8 cellular contexts compared by ENCODE assay signal in genomic region chr12:22543246-22544037, GRCh38. TPM values are rescaled to one million over a fixed set of nuclear protein-coding genes. Genes with fewer than 3 reads are reported as not detected.
A peak's percentile ranks its signal among the peaks of the same experiment; 100 is the strongest.
DNase-seq lines count a peak whose midpoint lies in the region; ATAC-seq and TF ChIP-seq lines count a peak whose summit lies in the region.

No MANE protein-coding gene starts in this region.

- H3K4me3 Mint-ChIP-seq in IgD-negative memory B cell, result peak overlapping the region; percentile 94 to 98 (median 96)

- ATAC-seq in GM21576 (IDR thresholded peaks at IDR 0.05; ENCODE audit: unreplicated experiment), result peak; percentile 40

- H3K4me1 ChIP-seq in DOHH2 (ENCODE audit: control insufficient read depth, low read length) (peaks cover 25% of the 10 kb centered on the region), ascending aorta (peaks cover 0 to 27% of the 10 kb centered on the region in 2 donors), iPS DF 6.9 (ENCODE audit: control insufficient read depth, insufficient read depth, low read length) (0 out of 2 replicates have a peak, but pooled peaks cover 1% of the 10 kb centered on the region), sigmoid colon (peaks cover 0 to 34% (median 31%) of the 10 kb centered on the region in 4 donors)

- peaks cover 0 to 7% (median 2%) of the 10 kb centered on the region in 3 donors for H3K9me3 Mint-ChIP-seq in IgD-negative memory B cell

- no peak for TF ChIP-seq CTCF in DOHH2 (IDR thresholded peaks at IDR 0.05; ENCODE audit: low read depth, low read length, poor library complexity, severe bottlenecking)
- TF ChIP-seq CTCF in ascending aorta (IDR thresholded peaks at IDR 0.05), result no peak
- TF ChIP-seq CTCF in sigmoid colon (IDR thresholded peaks at IDR 0.05), result no peak

- H3K36me3 Mint-ChIP-seq in IgD-negative memory B cell, result peaks cover 6% of the 10 kb centered on the region

- H3K27ac Mint-ChIP-seq in IgD-negative memory B cell, result peak overlapping the region; percentile 94 to 98 (median 96)

- H3F3A ChIP-seq in DOHH2 (ENCODE audit: control insufficient read depth, insufficient read depth), result peaks cover 2% of the 10 kb centered on the region; the same call in 1 of the 2 replicates

- peak overlapping the region; percentile 97 for H3K4me2 ChIP-seq in DOHH2 (ENCODE audit: low read length)

- peak; percentile 98 for DNase-seq in SW480 (ENCODE audit: low spot score)
- peak in 1 of 2 donors; percentile 68 for DNase-seq in ascending aorta (ENCODE audit: low spot score in 2 of 2)
- DNase-seq in iPS DF 6.9 (ENCODE audit: low read depth, low spot score), result no peak
- peak; percentile 74 for DNase-seq in sigmoid colon
- no peak for DNase-seq in SKM-1 treated with dmso at 0.1 percent for 144 hours (lab: John Stamatoyannopoulos, UW; ENCODE audit: unreplicated experiment)

- no CpG with 5 or more reads among the region's 28 CpGs for WGBS in iPS DF 6.9 (ENCODE audit: insufficient coverage, insufficient read length)
- 1 to 5% methylated on average over 28 of the region's 28 CpGs for WGBS in sigmoid colon, 2 donors

- no peaks in the 10 kb centered on the region for H3K9me2 ChIP-seq in DOHH2 (replicated peaks; ENCODE audit: control insufficient read depth, low read length)

- H3K27me3 ChIP-seq in DOHH2 (ENCODE audit: control insufficient read depth, low read length), result no peaks in the 10 kb centered on the region
- no peaks in the 10 kb centered on the region for H3K27me3 ChIP-seq in ascending aorta
- no peaks in the 10 kb centered on the region for H3K27me3 ChIP-seq in iPS DF 6.9 (ENCODE audit: control insufficient read depth, insufficient read depth, low read length)
- no peaks in the 10 kb centered on the region for H3K27me3 ChIP-seq in sigmoid colon

- H3K4me3 ChIP-seq in DOHH2 (ENCODE audit: low read length) (peak overlapping the region; percentile 99), ascending aorta (peak overlapping the region; percentile 90 to 97), iPS DF 6.9 (ENCODE audit: low read length) (peak overlapping the region; percentile 95), sigmoid colon (peak overlapping the region; percentile 79 to 85 (median 82))

- TF ChIP-seq POLR2A in sigmoid colon (IDR thresholded peaks at IDR 0.05), result no peak

- peaks cover 2% of the 10 kb centered on the region for H3K27me3 Mint-ChIP-seq in IgD-negative memory B cell

- TF ChIP-seq EP300 in sigmoid colon (IDR thresholded peaks at IDR 0.05), result no peak

- intact Hi-C loops in ascending aorta (cut with DNase I) (loop anchor here (1.0 kb wide), 1 partner anchor 82 kb away; the partner anchor contains the start of gene ETNK1), sigmoid colon (cut with DNase I) (loop anchor here (1.0 kb wide), 1 partner anchor 82 kb away; the partner anchor contains the start of gene ETNK1)

- H3K9me3 ChIP-seq in DOHH2 (ENCODE audit: control insufficient read depth, insufficient read depth, low read length), result no peaks in the 10 kb centered on the region
- no peaks in the 10 kb centered on the region for H3K9me3 ChIP-seq in ascending aorta
- H3K9me3 ChIP-seq in iPS DF 6.9 (ENCODE audit: control insufficient read depth, insufficient read depth, low read length), result no peaks in the 10 kb centered on the region
- no peaks in the 10 kb centered on the region for H3K9me3 ChIP-seq in sigmoid colon

- H3K4me1 Mint-ChIP-seq in IgD-negative memory B cell, result peaks cover 36 to 42% (median 41%) of the 10 kb centered on the region in 3 donors

- peaks cover 14% of the 10 kb centered on the region for H3K36me3 ChIP-seq in DOHH2 (ENCODE audit: control insufficient read depth, low read length)
- H3K36me3 ChIP-seq in ascending aorta, result peaks cover 0 to 7% of the 10 kb centered on the region in 2 donors
- no peaks in the 10 kb centered on the region for H3K36me3 ChIP-seq in iPS DF 6.9 (ENCODE audit: control insufficient read depth, insufficient read depth, low read length)
- H3K36me3 ChIP-seq in sigmoid colon, result no peaks in the 10 kb centered on the region

- H3K27ac ChIP-seq in DOHH2 (ENCODE audit: low read depth, low read length) (peak overlapping the region; percentile 74), ascending aorta (peak overlapping the region; percentile 87 to 93), iPS DF 6.9 (ENCODE audit: low read length) (no peak overlapping the region), sigmoid colon (peak overlapping the region; percentile 91 to 94 (median 92))

- H3K79me2 ChIP-seq in DOHH2 (ENCODE audit: control insufficient read depth, low read length), result peaks cover 35% of the 10 kb centered on the region

- H4K20me1 ChIP-seq in DOHH2 (ENCODE audit: control insufficient read depth, insufficient read depth, low read depth, low read length), result no peaks in the 10 kb centered on the region

RNA-seq across cellular contexts. Expression of gene C2CD5, which starts 0.9 kb away (rescaled TPM):
- polyA plus RNA-seq in IgD-negative memory B cell, result 17.8 TPM
- total RNA-seq in ascending aorta, result 34.7 TPM
- 10 to 100 TPM; 27.2 to 60.1 (median 47.7) TPM for total RNA-seq in sigmoid colon
- polyA plus RNA-seq in sigmoid colon, result 10 to 100 TPM; 21.6 to 40.7 (median 26.4) TPM

Comparison
In these comparisons a context has a peak if more than half of its experiments do, and no peak if none do; other contexts are left out.
1. DNase-seq: peak in SW480 (single experiment) and sigmoid colon (single experiment); none in iPS DF 6.9 (single experiment) and SKM-1 treated with dmso at 0.1 percent for 144 hours (single experiment).
2. Peak in every context shown above with its lines, with median percentiles within 50 percentile points of each other: H3K4me3 ChIP-seq.